Comparison of ENCODE assay signal across 22 cellular contexts in genomic region chr5:137129906-137130680, GRCh38.
DNase-seq lines count a peak whose midpoint lies in the region; ATAC-seq, FAIRE-seq and TF ChIP-seq lines count a peak whose summit lies in the region.
"Had no signal": no experiment of that assay in that cellular context is flagged by ENCODE, and none has a peak within 500 bp of the region (broad histone marks: within the 10 kb centered on the region; RNA-seq: fewer than 3 reads in every experiment).

No MANE protein-coding gene starts in this region.

- H3K9me3 ChIP-seq in H1 (ENCODE audit: insufficient read depth in 2 of 2, low read depth in 1 of 2, low read length in 1 of 2) = 0 out of 4 replicates have a peak, but pooled peaks cover 0 to 4% of the 10 kb centered on the region in 2 experiments
- H3K9me3 ChIP-seq: BE2C had no signal

- no peak overlapping the region for H4K8ac ChIP-seq in H1 (ENCODE audit: extremely low read depth, insufficient read depth, low read length)

- no peak overlapping the region for H3K56ac ChIP-seq in H1 (replicated peaks; ENCODE audit: insufficient read length, low read depth, low read length)

- intact Hi-C loops in left colon (cut with DNase I, micrococcal nuclease) = no loop called here

- H4K91ac ChIP-seq in H1 (replicated peaks; ENCODE audit: insufficient read length, low read length) = no peak overlapping the region

- no peaks in the 10 kb centered on the region for H3K23me2 ChIP-seq in H1 (ENCODE audit: low read depth, low read length)

- H2BK20ac ChIP-seq in H1 (ENCODE audit: low read length) = no peak overlapping the region

- H3K14ac ChIP-seq in H1 (ENCODE audit: insufficient read length) = no peak overlapping the region

- H3K4me1 ChIP-seq in H1 (replicated peaks in 1 of 4; ENCODE audit: control insufficient read depth in 3 of 4, insufficient read depth in 4 of 4, low read length in 3 of 4) = no peaks in the 10 kb centered on the region
- H3K4me1 ChIP-seq: BE2C had no signal

- no peak overlapping the region for H3K23ac ChIP-seq in H1 (ENCODE audit: insufficient read length)

- no peak overlapping the region for H3K4ac ChIP-seq in H1 (replicated peaks; ENCODE audit: insufficient read length, low read depth, low read length)

- no peak for FAIRE-seq in H1 (lab: Jason Lieb, UNC)
- FAIRE-seq: GM12878, GM19239, H54, HTR-8/SVneo, K562 had no signal

- no peak overlapping the region for H3K18ac ChIP-seq in H1 (ENCODE audit: extremely low read depth, low read length)

- H3K4me2 ChIP-seq in H1 (ENCODE audit: insufficient read depth in 1 of 2, low read depth in 2 of 2, low read length in 2 of 2) = no peak overlapping the region

- no peak overlapping the region for H3K4me3 ChIP-seq in H1 (ENCODE audit: extremely low read depth in 1 of 4, insufficient read depth in 2 of 4, low read depth in 3 of 4, low read length in 4 of 4)
- H3K4me3 ChIP-seq: GM12878, GM23248, K562 had no signal

- no peak overlapping the region for H4K5ac ChIP-seq in H1 (ENCODE audit: insufficient read length, low read depth, low read length)

- no peak overlapping the region for H2BK12ac ChIP-seq in H1 (ENCODE audit: low read depth, low read length)

- no peak for TF ChIP-seq CTCF in H1 (IDR thresholded peaks at IDR 0.05; ENCODE audit: control extremely low read depth in 1 of 3, insufficient read depth in 1 of 3, low read depth in 1 of 3, low read length in 3 of 3)

- DNase-seq in DMS79 (lab: John Stamatoyannopoulos, UW) (peak; percentile 79), H1 (ENCODE audit: low read depth in 1 of 2, low spot score in 2 of 2) (no peak), kidney glomerular epithelial cell (lab: John Stamatoyannopoulos, UW) (peak; percentile 89), NCI-H1694 (lab: John Stamatoyannopoulos, UW) (no peak), occipital lobe (lab: John Stamatoyannopoulos, UW) (no peak), left colon (no peak)
- DNase-seq: BE2C; C1 segment of cervical spinal cord; CD4-positive, CD25-positive, alpha-beta regulatory T cell; CD8-positive, alpha-beta memory T cell; COR-L47; DMS153; DND-41; EL; GM23248; HCEC 1CT; IMR-90 had no signal

- H2BK120ac ChIP-seq in H1 (replicated peaks; ENCODE audit: low read depth, low read length) = no peak overlapping the region

- H2AFZ ChIP-seq in H1 (ENCODE audit: low read length) = no peak overlapping the region
- H2AFZ ChIP-seq: GM23248 had no signal

- H3K79me2 ChIP-seq in H1 (ENCODE audit: control insufficient read depth in 1 of 2, insufficient read depth in 2 of 2, low read length in 2 of 2) = no peaks in the 10 kb centered on the region

- no peak for TF ChIP-seq RAD21 in H1 (IDR thresholded peaks at IDR 0.05 in 1 of 2, conservative IDR thresholded peaks at IDR 0.05 in 1 of 2; ENCODE audit: low read depth in 2 of 2, low read length in 2 of 2)

- no peak overlapping the region for H2BK15ac ChIP-seq in H1 (ENCODE audit: low read length)

- no peak for TF ChIP-seq EP300 in H1 (IDR thresholded peaks at IDR 0.05; ENCODE audit: borderline replicate concordance in 1 of 2, low read depth in 2 of 2, low read length in 2 of 2)

- no peaks in the 10 kb centered on the region for H3K27me3 ChIP-seq in H1 (replicated peaks in 1 of 4; ENCODE audit: control insufficient read depth in 3 of 4, extremely low read depth in 1 of 4, insufficient read depth in 3 of 4, low read length in 3 of 4)
- H3K27me3 ChIP-seq: BE2C had no signal

- no peak for ATAC-seq in left colon
- ATAC-seq: GM12878, K562 had no signal

- H3K36me3 ChIP-seq in H1 (ENCODE audit: control insufficient read depth in 2 of 4, insufficient read depth in 4 of 4, low read length in 3 of 4) = no peaks in the 10 kb centered on the region
- H3K36me3 ChIP-seq: BE2C had no signal

- CTCF ChIA-PET in H1 (lab: Charles Lee; ENCODE audit: partially characterized antibody) = no interaction called here

- H4K20me1 ChIP-seq in H1 (replicated peaks in 1 of 2; ENCODE audit: control insufficient read depth in 1 of 2, insufficient read depth in 2 of 2, low read length in 2 of 2) = no peaks in the 10 kb centered on the region

- peak overlapping the region; percentile 53; the same call in 1 of the 2 replicates for H2AK5ac ChIP-seq in H1 (ENCODE audit: low read depth, low read length)

- no peaks in the 10 kb centered on the region for H3K79me1 ChIP-seq in H1 (ENCODE audit: low read depth, low read length)

- POLR2A ChIA-PET in H1 (lab: Charles Lee; ENCODE audit: partially characterized antibody) = no interaction called here

- WGBS in H1 (ENCODE audit: extremely low coverage in 1 of 2, insufficient coverage in 1 of 2, insufficient read length in 1 of 2, insufficient replicate concordance in 2 of 2, low coverage in 1 of 2, low lambda C conversion rate in 2 of 2, missing lambda C conversion rate in 1 of 2), 2 experiments = 98% methylated on average over 2 of the region's 2 CpGs; no CpG with 5 or more reads in 1 of the 2 experiments

- H2BK5ac ChIP-seq in H1 (ENCODE audit: low read depth, low read length) = no peak overlapping the region

- no peak for TF ChIP-seq POLR2A in H1 (IDR thresholded peaks at IDR 0.05; ENCODE audit: control extremely low read depth in 1 of 2, low read depth in 2 of 2, low read length in 2 of 2)

- no peak overlapping the region for H3K27ac ChIP-seq in H1 (ENCODE audit: low read depth, low read length)
- H3K27ac ChIP-seq: GM23248 had no signal

- H3K9ac ChIP-seq in H1 (replicated peaks in 1 of 4; ENCODE audit: extremely low read depth in 1 of 4, low read depth in 3 of 4, low read length in 3 of 4) = no peak overlapping the region
- H3K9ac ChIP-seq: GM23248 had no signal

TF ChIP-seq in H1, 55 proteins besides CTCF, POLR2A, EP300 and RAD21:
- TF ChIP-seq ATF3 (IDR thresholded peaks at IDR 0.05; ENCODE audit: insufficient read depth, low read depth, low read length) (no peak), GABPA (IDR thresholded peaks at IDR 0.05; ENCODE audit: borderline replicate concordance, insufficient read depth, low read length) (no peak), POLR2AphosphoS5 (IDR thresholded peaks at IDR 0.05; ENCODE audit: low read depth, low read length) (no peak), ATF2 (IDR thresholded peaks at IDR 0.05; ENCODE audit: low read length) (no peak), CTBP2 (IDR thresholded peaks at IDR 0.05; ENCODE audit: borderline replicate concordance, insufficient read depth, insufficient read length, low read length) (no peak), SRF (IDR thresholded peaks at IDR 0.05; ENCODE audit: low read depth, low read length) (no peak), NRF1 (IDR thresholded peaks at IDR 0.05; ENCODE audit: low read depth, low read length) (no peak), NANOG (IDR thresholded peaks at IDR 0.05; ENCODE audit: insufficient read depth, low read depth, low read length, poor library complexity, severe bottlenecking) (no peak), BCL11A (IDR thresholded peaks at IDR 0.05; ENCODE audit: low read depth in 2 of 2, low read length in 2 of 2) (no peak), SP1 (IDR thresholded peaks at IDR 0.05; ENCODE audit: low read depth, low read length) (no peak), RFX5 (IDR thresholded peaks at IDR 0.05; ENCODE audit: borderline replicate concordance, low read depth, low read length) (no peak), SP2 (IDR thresholded peaks at IDR 0.05; ENCODE audit: low read length) (no peak), JUN (IDR thresholded peaks at IDR 0.05; ENCODE audit: low read depth, low read length) (no peak), HDAC6 (IDR thresholded peaks at IDR 0.05; ENCODE audit: low read depth, low read length) (no peak), ASH2L (IDR thresholded peaks at IDR 0.05; ENCODE audit: low read length) (no peak), USF2 (IDR thresholded peaks at IDR 0.05; ENCODE audit: low read length) (no peak), RNF2 (IDR thresholded peaks at IDR 0.05; ENCODE audit: borderline replicate concordance, low read depth, low read length, missing control alignments, poor library complexity, severe bottlenecking) (no peak), KDM4A (IDR thresholded peaks at IDR 0.05; ENCODE audit: low read depth, low read length, severe bottlenecking) (no peak), POU5F1 (IDR thresholded peaks at IDR 0.05; ENCODE audit: low read depth, low read length) (no peak), BACH1 (IDR thresholded peaks at IDR 0.05; ENCODE audit: low read length) (no peak)

Comparison
In these comparisons a context has a peak if more than half of its experiments do, and no peak if none do; other contexts are left out.
1. DNase-seq: peak in DMS79 (single experiment) and kidney glomerular epithelial cell (single experiment); none in H1 (0 of 2), NCI-H1694 (single experiment), occipital lobe (single experiment) and left colon (0 of 2).